Comparison of ENCODE assay signal across 1 cellular context in the genomic region with DNA sequence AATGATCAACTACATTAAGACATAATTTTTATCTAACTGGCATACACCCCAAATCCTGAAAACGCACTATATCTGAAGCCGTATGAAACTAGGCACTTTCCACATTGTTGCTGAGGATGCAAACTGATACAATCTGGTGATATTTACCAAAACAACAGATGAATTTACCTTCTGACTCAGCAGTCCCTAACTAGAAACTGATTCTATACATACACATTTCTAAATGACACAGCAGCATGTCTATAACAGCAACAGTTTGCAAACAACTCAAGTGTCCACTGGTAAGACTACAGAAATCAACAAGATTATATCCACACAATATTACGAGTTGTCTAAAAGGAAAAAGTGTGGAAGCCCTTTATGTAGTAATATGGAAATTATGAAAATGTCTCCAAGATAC.
A peak's percentile ranks its signal among the peaks of the same experiment; 100 is the strongest.
TF ChIP-seq lines count a peak whose summit lies in the region.

No MANE protein-coding gene starts in this region.

TF ChIP-seq in K562, 482 proteins besides CTCF, POLR2A, EP300 and RAD21 (continued from another document):
- no peak for TF ChIP-seq MGA (IDR thresholded peaks at IDR 0.05)
- TF ChIP-seq, protein P1, sequence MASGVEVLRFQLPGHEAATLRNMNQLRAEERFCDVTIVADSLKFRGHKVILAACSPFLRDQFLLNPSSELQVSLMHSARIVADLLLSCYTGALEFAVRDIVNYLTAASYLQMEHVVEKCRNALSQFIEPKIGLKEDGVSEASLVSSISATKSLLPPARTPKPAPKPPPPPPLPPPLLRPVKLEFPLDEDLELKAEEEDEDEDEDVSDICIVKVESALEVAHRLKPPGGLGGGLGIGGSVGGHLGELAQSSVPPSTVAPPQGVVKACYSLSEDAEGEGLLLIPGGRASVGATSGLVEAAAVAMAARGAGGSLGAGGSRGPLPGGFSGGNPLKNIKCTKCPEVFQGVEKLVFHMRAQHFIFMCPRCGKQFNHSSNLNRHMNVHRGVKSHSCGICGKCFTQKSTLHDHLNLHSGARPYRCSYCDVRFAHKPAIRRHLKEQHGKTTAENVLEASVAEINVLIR (CRISPR knock-in tag; IDR thresholded peaks at IDR 0.05), result no peak
- TF ChIP-seq, protein P2, sequence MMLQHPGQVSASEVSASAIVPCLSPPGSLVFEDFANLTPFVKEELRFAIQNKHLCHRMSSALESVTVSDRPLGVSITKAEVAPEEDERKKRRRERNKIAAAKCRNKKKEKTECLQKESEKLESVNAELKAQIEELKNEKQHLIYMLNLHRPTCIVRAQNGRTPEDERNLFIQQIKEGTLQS (IDR thresholded peaks at IDR 0.05), result 0 out of 2 replicates have a peak, but pooled peaks have one; percentile 9
- TF ChIP-seq, protein P2 (CRISPR knock-in tag; conservative IDR thresholded peaks at IDR 0.05), result no peak
